In genomic region chr18:78826631-78827030, GRCh38 we compare ENCODE assay signal across 34 cellular contexts.
"Had no signal": no experiment of that assay in that cellular context is flagged by ENCODE, and none has a peak within 500 bp of the region (broad histone marks: within the 10 kb centered on the region; RNA-seq: fewer than 3 reads in every experiment).

No MANE protein-coding gene starts in this region.

- H3K4me3 Mint-ChIP-seq: activated B cell treated with CpG ODN at 0.5 μM for 24 hours; activated CD4-positive, alpha-beta memory T cell treated with anti-CD3 and anti-CD28 coated beads, Interleukin-2, amount 10 ng/mL, durations not matched to agents 7 days and 5 days; activated CD4-positive, alpha-beta T cell treated with anti-CD3 and anti-CD28 coated beads for 36 hours; activated CD4-positive, alpha-beta T cell treated with anti-CD3 and anti-CD28 coated beads, Interleukin-2, amount 10 ng/mL, durations not matched to agents 7 days and 5 days; activated CD8-positive, alpha-beta memory T cell treated with anti-CD3 and anti-CD28 coated beads, Interleukin-2, amount 10 ng/mL, durations not matched to agents 7 days and 5 days; activated CD8-positive, alpha-beta T cell treated with anti-CD3 and anti-CD28 coated beads, Interleukin-2, amount 10 ng/mL, durations not matched to agents 7 days and 5 days; activated naive CD4-positive, alpha-beta T cell treated with anti-CD3 and anti-CD28 coated beads, Interleukin-2, amount 10 ng/mL, durations not matched to agents 7 days and 5 days; activated naive CD4-positive, alpha-beta T cell treated with anti-CD3 and anti-CD28 coated beads, Interleukin-2, amount 50 U/mL, for 24 hours; activated naive CD8-positive, alpha-beta T cell; activated naive CD8-positive, alpha-beta T cell treated with anti-CD3 and anti-CD28 coated beads, Interleukin-2, amount 10 ng/mL, durations not matched to agents 7 days and 5 days; activated naive CD8-positive, alpha-beta T cell treated with anti-CD3 and anti-CD28 coated beads, Interleukin-2, amount 50 U/mL, for 24 hours; activated T-cell treated with anti-CD3 and anti-CD28 coated beads, Interleukin-2, amount 50 U/mL, for 24 hours; T-helper 1 cell treated with Interleukin-12 subunit alpha and Interleukin-12 subunit beta and Interleukin-4 antibody, amounts not matched to agents 30 μg/mL and 1 μg/mL, for 36 hours; T-helper 2 cell treated with Interferon-gamma antibody and Interleukin-4, amounts not matched to agents 5 μg/mL and 100 μg/mL, for 36 hours had no signal

- H3K27ac Mint-ChIP-seq: activated B cell treated with CpG ODN at 0.5 μM for 24 hours; activated CD4-positive, alpha-beta memory T cell treated with anti-CD3 and anti-CD28 coated beads, Interleukin-2, amount 10 ng/mL, durations not matched to agents 7 days and 5 days; activated CD4-positive, alpha-beta T cell treated with anti-CD3 and anti-CD28 coated beads for 36 hours; activated CD4-positive, alpha-beta T cell treated with anti-CD3 and anti-CD28 coated beads, Interleukin-2, amount 10 ng/mL, durations not matched to agents 7 days and 5 days; activated CD8-positive, alpha-beta memory T cell treated with anti-CD3 and anti-CD28 coated beads, Interleukin-2, amount 10 ng/mL, durations not matched to agents 7 days and 5 days; activated CD8-positive, alpha-beta T cell treated with anti-CD3 and anti-CD28 coated beads, Interleukin-2, amount 10 ng/mL, durations not matched to agents 7 days and 5 days; activated naive CD4-positive, alpha-beta T cell treated with anti-CD3 and anti-CD28 coated beads, Interleukin-2, amount 10 ng/mL, durations not matched to agents 7 days and 5 days; activated naive CD4-positive, alpha-beta T cell treated with anti-CD3 and anti-CD28 coated beads, Interleukin-2, amount 50 U/mL, for 24 hours; activated naive CD8-positive, alpha-beta T cell; activated naive CD8-positive, alpha-beta T cell treated with anti-CD3 and anti-CD28 coated beads, Interleukin-2, amount 10 ng/mL, durations not matched to agents 7 days and 5 days; activated naive CD8-positive, alpha-beta T cell treated with anti-CD3 and anti-CD28 coated beads, Interleukin-2, amount 50 U/mL, for 24 hours; activated T-cell treated with anti-CD3 and anti-CD28 coated beads, Interleukin-2, amount 50 U/mL, for 24 hours; activated T-helper 2 cell treated with anti-CD3 and anti-CD28 coated beads, Interferon-gamma antibody, Interleukin-2, Interleukin-4, amounts not matched to agents 10 μg/mL and 5 μg/mL and 100 μg/mL, durations not matched to agents 14 hours and 24 hours and 36 hours; T-helper 1 cell treated with Interleukin-12 subunit alpha and Interleukin-12 subunit beta and Interleukin-4 antibody, amounts not matched to agents 30 μg/mL and 1 μg/mL, for 36 hours; T-helper 2 cell treated with Interferon-gamma antibody and Interleukin-4, amounts not matched to agents 5 μg/mL and 100 μg/mL, for 36 hours had no signal

- H3K27me3 ChIP-seq: ascending aorta, brain microvascular endothelial cell had no signal

- H3K36me3 Mint-ChIP-seq: activated CD8-positive, alpha-beta memory T cell treated with anti-CD3 and anti-CD28 coated beads, Interleukin-2, amount 10 ng/mL, durations not matched to agents 7 days and 5 days; activated naive CD4-positive, alpha-beta T cell treated with anti-CD3 and anti-CD28 coated beads, Interleukin-2, amount 10 ng/mL, durations not matched to agents 7 days and 5 days; activated naive CD4-positive, alpha-beta T cell treated with anti-CD3 and anti-CD28 coated beads, Interleukin-2, amount 50 U/mL, for 24 hours; activated naive CD8-positive, alpha-beta T cell; activated naive CD8-positive, alpha-beta T cell treated with anti-CD3 and anti-CD28 coated beads, Interleukin-2, amount 10 ng/mL, durations not matched to agents 7 days and 5 days had no signal

- H3K4me1 Mint-ChIP-seq: activated B cell treated with CpG ODN at 0.5 μM for 24 hours; activated CD4-positive, alpha-beta memory T cell treated with anti-CD3 and anti-CD28 coated beads, Interleukin-2, amount 10 ng/mL, durations not matched to agents 7 days and 5 days; activated CD4-positive, alpha-beta T cell treated with anti-CD3 and anti-CD28 coated beads for 36 hours; activated CD4-positive, alpha-beta T cell treated with anti-CD3 and anti-CD28 coated beads, Interleukin-2, amount 10 ng/mL, durations not matched to agents 7 days and 5 days; activated CD8-positive, alpha-beta memory T cell treated with anti-CD3 and anti-CD28 coated beads, Interleukin-2, amount 10 ng/mL, durations not matched to agents 7 days and 5 days; activated naive CD4-positive, alpha-beta T cell treated with anti-CD3 and anti-CD28 coated beads, Interleukin-2, amount 10 ng/mL, durations not matched to agents 7 days and 5 days; activated naive CD4-positive, alpha-beta T cell treated with anti-CD3 and anti-CD28 coated beads, Interleukin-2, amount 50 U/mL, for 24 hours; activated naive CD8-positive, alpha-beta T cell treated with anti-CD3 and anti-CD28 coated beads, Interleukin-2, amount 10 ng/mL, durations not matched to agents 7 days and 5 days; activated naive CD8-positive, alpha-beta T cell treated with anti-CD3 and anti-CD28 coated beads, Interleukin-2, amount 50 U/mL, for 24 hours had no signal

- H3K4me1 ChIP-seq: ascending aorta, breast epithelium had no signal

- ATAC-seq: activated CD4-positive, alpha-beta T cell treated with anti-CD3 and anti-CD28 coated beads for 36 hours; activated CD8-positive, alpha-beta memory T cell treated with anti-CD3 and anti-CD28 coated beads, Interleukin-2, amount 10 ng/mL, durations not matched to agents 7 days and 5 days; activated CD8-positive, alpha-beta T cell treated with anti-CD3 and anti-CD28 coated beads, Interleukin-2, amount 10 ng/mL, durations not matched to agents 7 days and 5 days; activated naive CD8-positive, alpha-beta T cell treated with anti-CD3 and anti-CD28 coated beads, Interleukin-2, amount 50 U/mL, for 24 hours had no signal

- H3K36me3 ChIP-seq: ascending aorta, brain microvascular endothelial cell, breast epithelium had no signal

- H3K4me3 ChIP-seq: ascending aorta, breast epithelium had no signal

- H3K9me3 Mint-ChIP-seq: activated CD4-positive, alpha-beta memory T cell treated with anti-CD3 and anti-CD28 coated beads, Interleukin-2, amount 10 ng/mL, durations not matched to agents 7 days and 5 days; activated CD4-positive, alpha-beta T cell treated with anti-CD3 and anti-CD28 coated beads, Interleukin-2, amount 10 ng/mL, durations not matched to agents 7 days and 5 days; activated naive CD4-positive, alpha-beta T cell treated with anti-CD3 and anti-CD28 coated beads, Interleukin-2, amount 10 ng/mL, durations not matched to agents 7 days and 5 days; activated naive CD4-positive, alpha-beta T cell treated with anti-CD3 and anti-CD28 coated beads, Interleukin-2, amount 50 U/mL, for 24 hours; activated naive CD8-positive, alpha-beta T cell treated with anti-CD3 and anti-CD28 coated beads, Interleukin-2, amount 10 ng/mL, durations not matched to agents 7 days and 5 days; activated naive CD8-positive, alpha-beta T cell treated with anti-CD3 and anti-CD28 coated beads, Interleukin-2, amount 50 U/mL, for 24 hours; activated T-cell treated with anti-CD3 and anti-CD28 coated beads, Interleukin-2, amount 50 U/mL, for 24 hours; activated T-helper 2 cell treated with anti-CD3 and anti-CD28 coated beads, Interferon-gamma antibody, Interleukin-2, Interleukin-4, amounts not matched to agents 10 μg/mL and 5 μg/mL and 100 μg/mL, durations not matched to agents 14 hours and 24 hours and 36 hours; T-helper 1 cell treated with Interleukin-12 subunit alpha and Interleukin-12 subunit beta and Interleukin-4 antibody, amounts not matched to agents 30 μg/mL and 1 μg/mL, for 36 hours; T-helper 2 cell treated with Interferon-gamma antibody and Interleukin-4, amounts not matched to agents 5 μg/mL and 100 μg/mL, for 36 hours had no signal

- H3K9me3 ChIP-seq: ascending aorta, breast epithelium had no signal

- DNase-seq: activated B cell treated with CpG ODN at 0.5 μM for 24 hours; activated CD4-positive, alpha-beta memory T cell treated with anti-CD3 and anti-CD28 coated beads, Interleukin-2, amount 10 ng/mL, durations not matched to agents 7 days and 5 days; activated CD4-positive, alpha-beta T cell treated with anti-CD3 and anti-CD28 coated beads for 1 hour; activated CD4-positive, alpha-beta T cell treated with anti-CD3 and anti-CD28 coated beads for 36 hours; activated CD4-positive, alpha-beta T cell treated with anti-CD3 and anti-CD28 coated beads for 48 hours; activated CD4-positive, alpha-beta T cell treated with anti-CD3 and anti-CD28 coated beads, Interleukin-2, amount 10 ng/mL, durations not matched to agents 7 days and 5 days; activated CD4-positive, alpha-beta T cell treated with anti-CD3 and anti-CD28 coated beads, Interleukin-2, amount 50 U/mL, for 48 hours; activated CD8-positive, alpha-beta memory T cell treated with anti-CD3 and anti-CD28 coated beads for 24 hours; activated CD8-positive, alpha-beta memory T cell treated with anti-CD3 and anti-CD28 coated beads, Interleukin-2, amount 10 ng/mL, durations not matched to agents 7 days and 5 days; activated CD8-positive, alpha-beta memory T cell treated with anti-CD3 and anti-CD28 coated beads, Interleukin-2, amount 50 U/mL, for 48 hours; activated CD8-positive, alpha-beta T cell treated with anti-CD3 and anti-CD28 coated beads, Interleukin-2, amount 10 ng/mL, durations not matched to agents 7 days and 5 days; activated effector memory CD4-positive, alpha-beta T cell treated with Interleukin-2 at 50 U/mL for 16 hours; activated gamma-delta T cell; activated naive CD4-positive, alpha-beta T cell treated with anti-CD3 and anti-CD28 coated beads, Interleukin-2, amount 10 ng/mL, durations not matched to agents 7 days and 5 days; activated naive CD4-positive, alpha-beta T cell treated with Interleukin-2 at 50 U/mL for 16 hours; activated naive CD8-positive, alpha-beta T cell treated with anti-CD3 and anti-CD28 coated beads, Interleukin-2, amount 10 ng/mL, durations not matched to agents 7 days and 5 days; activated naive CD8-positive, alpha-beta T cell treated with anti-CD3 and anti-CD28 coated beads, Interleukin-2, amount 50 U/mL, for 24 hours; activated T-cell treated with anti-CD3 and anti-CD28 coated beads, Interleukin-2, amount 50 U/mL, for 24 hours; activated T-cell treated with anti-CD3 and anti-CD28 coated beads, Interleukin-2, amount 50 U/mL, for 48 hours; amygdala; anterior cingulate cortex; brain microvascular endothelial cell; central memory CD4-positive, alpha-beta T cell; T-helper 1 cell; T-helper 2 cell; T-helper 9 cell had no signal

- H3K27me3 Mint-ChIP-seq: activated B cell treated with CpG ODN at 0.5 μM for 24 hours; activated CD4-positive, alpha-beta memory T cell treated with anti-CD3 and anti-CD28 coated beads, Interleukin-2, amount 10 ng/mL, durations not matched to agents 7 days and 5 days; activated CD4-positive, alpha-beta T cell treated with anti-CD3 and anti-CD28 coated beads, Interleukin-2, amount 10 ng/mL, durations not matched to agents 7 days and 5 days; activated naive CD4-positive, alpha-beta T cell treated with anti-CD3 and anti-CD28 coated beads, Interleukin-2, amount 10 ng/mL, durations not matched to agents 7 days and 5 days; activated naive CD8-positive, alpha-beta T cell treated with anti-CD3 and anti-CD28 coated beads, Interleukin-2, amount 50 U/mL, for 24 hours had no signal

- H3K27ac ChIP-seq: ascending aorta, brain microvascular endothelial cell, breast epithelium, VCaP had no signal
